ENCODE assay signal across 13 cellular contexts in genomic region chrX:103655230-103656000, GRCh38. TPM values are rescaled to one million over a fixed set of nuclear protein-coding genes. Genes with fewer than 3 reads are reported as not detected.
"Had no signal": no experiment of that assay in that cellular context is flagged by ENCODE, and none has a peak within 500 bp of the region (broad histone marks: within the 10 kb centered on the region; RNA-seq: fewer than 3 reads in every experiment).

No MANE protein-coding gene starts in this region.

RNA-seq across cellular contexts. Expression of gene TMEM31, which starts 55.3 kb away (rescaled TPM):
- total RNA-seq: activated naive CD8-positive, alpha-beta T cell treated with anti-CD3 and anti-CD28 coated beads for 36 hours; ascending aorta; esophagus squamous epithelium; gastroesophageal sphincter; hepatocyte; left cardiac atrium; left ventricle myocardium superior; lung microvascular endothelial cell; mucosa of gallbladder; naive thymus-derived CD4-positive, alpha-beta T cell; pancreas; sigmoid colon; smooth muscle cell had no signal
- polyA plus RNA-seq: naive thymus-derived CD4-positive, alpha-beta T cell; sigmoid colon had no signal
